ENCODE assay signal across 7 cellular contexts in the genomic region with DNA sequence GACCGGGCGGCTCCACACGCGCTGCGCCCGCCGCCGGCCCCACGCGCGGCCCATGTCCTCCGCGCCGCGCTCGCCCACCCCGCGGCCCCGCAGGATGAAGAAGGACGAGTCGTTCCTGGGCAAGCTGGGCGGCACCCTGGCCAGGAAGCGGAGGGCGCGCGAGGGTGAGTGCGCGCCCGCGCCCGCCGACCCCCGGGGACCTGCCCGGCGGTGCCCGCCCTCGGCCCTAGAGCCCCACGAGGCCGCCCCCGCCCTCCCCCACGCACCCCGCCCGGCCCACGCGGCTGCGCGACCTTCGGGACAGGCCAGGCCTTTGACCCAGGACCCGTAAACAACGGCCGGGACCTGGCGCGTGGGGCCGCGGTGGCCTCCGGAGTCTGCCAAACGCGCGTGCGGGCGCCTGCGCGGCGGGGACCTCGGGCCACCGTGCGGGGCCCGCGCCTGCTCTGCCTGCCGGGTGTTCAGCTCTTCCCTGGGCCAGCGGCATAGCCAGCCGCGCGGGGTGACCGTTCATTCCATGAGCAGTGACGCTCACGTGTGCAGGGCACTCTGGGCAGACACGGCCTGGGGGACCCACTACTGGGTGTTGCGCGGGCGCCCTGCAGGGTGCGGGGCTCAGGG. TPM values are rescaled to one million over a fixed set of nuclear protein-coding genes. Genes with fewer than 3 reads are reported as not detected.
DNase-seq lines count a peak whose midpoint lies in the region; TF ChIP-seq lines count a peak whose summit lies in the region.

Gene PARVB (plus strand): TSS at position 15 of the 621 bp plus-strand sequence. CDS start 38 bp downstream, at position 53.

- no peak within 1 kb of the TSS for H2AFZ ChIP-seq in OCI-LY7 (ENCODE audit: low read length)

- TF ChIP-seq CTCF in OCI-LY7 (conservative IDR thresholded peaks at IDR 0.05; ENCODE audit: low read length) (no peak), MCF 10A (IDR thresholded peaks at IDR 0.05; ENCODE audit: unreplicated experiment) (no peak), spleen (IDR thresholded peaks at IDR 0.05 in 8 of 11, conservative IDR thresholded peaks at IDR 0.05 in 3 of 11) (no peak)

- DNase-seq in OCI-LY7 (ENCODE audit: low spot score) (no peak), MCF 10A (ENCODE audit: unreplicated experiment) (no peak), iris pigment epithelial cell (ENCODE audit: low read depth) (peak; percentile 14), spleen (peak; percentile 87), NCI-H510A treated with DMSO at 0.1 percent for 48 hours (lab: John Stamatoyannopoulos, UW) (no peak), DMS114 treated with DMSO at 0.1 percent for 48 hours (lab: John Stamatoyannopoulos, UW; ENCODE audit: unreplicated experiment) (no peak)

- H3K4me1 ChIP-seq in OCI-LY7 (ENCODE audit: insufficient read depth, low read length, poor library complexity, severe bottlenecking) = peaks cover 25% of the 10 kb centered on the region
- H3K4me1 ChIP-seq in spleen = peaks cover 22 to 72% (median 64%) of the 10 kb centered on the region in 6 donors

- H3K4me1 Mint-ChIP-seq in MCF 10A (ENCODE audit: insufficient read depth, unreplicated experiment) = peaks cover 19% of the 10 kb centered on the region

- H3K9me2 ChIP-seq in OCI-LY7 (ENCODE audit: insufficient read depth, low read length) = no peaks in the 10 kb centered on the region

- in situ Hi-C loops in GM18951 (cut with MboI; ENCODE audit: low sequenced_read_pairs, unreplicated experiment) = no loop called here

- CTCF ChIA-PET in OCI-LY7 (lab: Charles Lee; ENCODE audit: unreplicated experiment) (no interaction called here), MCF 10A (lab: Yijun Ruan, JAX) (interaction anchor here (0.6 to 2.2 kb wide), 2 partner anchors 25 to 31 kb away, joined by 3 to 15 read pairs; no protein-coding TSS in a partner anchor)

- peak within 1 kb of the TSS; percentile 76; the same call in 1 of the 2 replicates for H3K4me2 ChIP-seq in OCI-LY7 (ENCODE audit: low read length)

- H3K36me3 ChIP-seq in OCI-LY7 (ENCODE audit: insufficient read depth, low read length) (no peaks in the 10 kb centered on the region), spleen (no peaks in the 10 kb centered on the region)

- H3K36me3 Mint-ChIP-seq in MCF 10A (ENCODE audit: insufficient read depth, unreplicated experiment) = peaks cover 6% of the 10 kb centered on the region

- H3K79me2 ChIP-seq in OCI-LY7 (ENCODE audit: insufficient read depth, low read depth, low read length) = no peaks in the 10 kb centered on the region

- peak within 1 kb of the TSS; percentile 69 for H3K27ac Mint-ChIP-seq in MCF 10A (ENCODE audit: low read depth, unreplicated experiment)

- TF ChIP-seq POLR2A in GM18951 (IDR thresholded peaks at IDR 0.05; ENCODE audit: extremely low read depth, insufficient read depth, insufficient read length) = peak; percentile 62
- no peak for TF ChIP-seq POLR2A in spleen (IDR thresholded peaks at IDR 0.05)

- H3K4me3 ChIP-seq in OCI-LY7 (ENCODE audit: low read depth, low read length, poor library complexity, severe bottlenecking) = no peak within 1 kb of the TSS
- H3K4me3 ChIP-seq in spleen = peak within 1 kb of the TSS; percentile 41 to 74 (median 61)

- no peaks in the 10 kb centered on the region for H4K20me1 ChIP-seq in OCI-LY7 (ENCODE audit: insufficient read depth, low read length)

- intact Hi-C loops in OCI-LY7 (cut with micrococcal nuclease; ENCODE audit: unreplicated experiment) = no loop called here
- intact Hi-C loops in MCF 10A (cut with micrococcal nuclease) = loop anchor here (1.0 kb wide), 1 partner anchor 13 kb away; no protein-coding TSS in a partner anchor
- intact Hi-C loops in spleen (cut with DNase I; ENCODE audit: low total_unique reads) = no loop called here

- H3K27ac ChIP-seq in OCI-LY7 (ENCODE audit: low read depth, low read length, poor library complexity, severe bottlenecking) = no peak within 1 kb of the TSS
- H3K27ac ChIP-seq in spleen = peak within 1 kb of the TSS; percentile 90 to 99 (median 94)

- H3K9me3 Mint-ChIP-seq in MCF 10A (ENCODE audit: unreplicated experiment) = no peaks in the 10 kb centered on the region

- peak within 1 kb of the TSS; percentile 80 for H3K4me3 Mint-ChIP-seq in MCF 10A (ENCODE audit: unreplicated experiment)

- peaks cover 0 to 6% (median 0%) of the 10 kb centered on the region in 7 donors for H3K27me3 ChIP-seq in spleen (replicated peaks in 1 of 7)

- POLR2A ChIA-PET in OCI-LY7 (lab: Charles Lee) (no interaction called here), MCF 10A (lab: Yijun Ruan, JAX) (interaction anchor here (1.7 kb wide), 1 partner anchor 13 kb away, joined by 4 read pairs; no protein-coding TSS in a partner anchor)

- BruUV-seq in OCI-LY7 (replicated peaks; lab: Mats Ljungman, UMichigan) (no TSS peak), MCF 10A (replicated peaks; lab: Mats Ljungman, UMichigan) (no TSS peak)

- no peaks in the 10 kb centered on the region for H3K9me3 ChIP-seq in OCI-LY7 (ENCODE audit: low read length)
- no peaks in the 10 kb centered on the region for H3K9me3 ChIP-seq in spleen

- H3K27me3 Mint-ChIP-seq in MCF 10A (ENCODE audit: insufficient read depth, unreplicated experiment) = no peaks in the 10 kb centered on the region

- 0 to 5% (median 2%) methylated on average over 17 to 82 of the region's 82 CpGs for WGBS in spleen, 5 donors

RNA-seq across cellular contexts. Expression of gene PARVB, which starts in this region (rescaled TPM):
- total RNA-seq in OCI-LY7 (2014; rRNA removed; shearing (Covaris generic)) = 0.05 TPM in 1 of 2 replicates, not detected in the other
- total RNA-seq in OCI-LY7 (2022) (0.34 and 0.42 TPM in 2 replicates), MCF 10A (2022) (17.2 and 26.0 TPM in 2 replicates), spleen (10 to 100 TPM; 32.5 to 61.9 (median 57.1) TPM)
- polyA plus RNA-seq in spleen = 10 to 100 TPM; 24.0 to 40.5 (median 37.7) TPM

Comparison
In these comparisons a context has a peak if more than half of its experiments do, and no peak if none do; other contexts are left out.
1. RNA of gene PARVB (total RNA-seq): 32.5 to 61.9 TPM in spleen and 17.2 to 26.0 TPM in MCF 10A; 0.05 to 0.42 TPM in OCI-LY7; every median in the first group is over 10 times any median in the second.
2. DNase-seq: peak in iris pigment epithelial cell (single experiment) and spleen (single experiment); none in OCI-LY7 (single experiment), MCF 10A (single experiment), NCI-H510A treated with DMSO at 0.1 percent for 48 hours (single experiment) and DMS114 treated with DMSO at 0.1 percent for 48 hours (single experiment).